ENCODE assay signal across 13 cellular contexts in genomic region chr3:23495507-23495906, GRCh38.
A peak's percentile ranks its signal among the peaks of the same experiment; 100 is the strongest.
DNase-seq lines count a peak whose midpoint lies in the region; ATAC-seq and TF ChIP-seq lines count a peak whose summit lies in the region.
"Had no signal": no experiment of that assay in that cellular context is flagged by ENCODE, and none has a peak within 500 bp of the region (broad histone marks: within the 10 kb centered on the region; RNA-seq: fewer than 3 reads in every experiment).

No MANE protein-coding gene starts in this region.

- peaks cover 6% of the 10 kb centered on the region for H3K4me1 ChIP-seq in RWPE2 (ENCODE audit: insufficient read depth, poor library complexity, severe bottlenecking)
- H3K4me1 ChIP-seq: right lobe of liver had no signal

- H3K36me3 ChIP-seq in RWPE2 (ENCODE audit: low read depth) = no peaks in the 10 kb centered on the region
- H3K36me3 ChIP-seq: right lobe of liver had no signal

- TF ChIP-seq CTCF in RWPE2 (IDR thresholded peaks at IDR 0.05; ENCODE audit: poor library complexity, severe bottlenecking) (no peak), fibroblast of the aortic adventitia (IDR thresholded peaks at IDR 0.05; ENCODE audit: insufficient read depth, low read length) (no peak)

- H3K9me3 ChIP-seq in RWPE2 (ENCODE audit: severe bottlenecking) = no peaks in the 10 kb centered on the region
- H3K9me3 ChIP-seq: right lobe of liver had no signal

- ATAC-seq in RWPE2 (ENCODE audit: low read depth) = peak; percentile 68
- ATAC-seq in HG02970 (IDR thresholded peaks at IDR 0.05; ENCODE audit: low FRiP score, unreplicated experiment) = no peak
- ATAC-seq: CD8-positive, alpha-beta T cell; right lobe of liver; T-cell had no signal

- H3K4me3 ChIP-seq in RWPE2 (ENCODE audit: severe bottlenecking) = no peak overlapping the region
- H3K4me3 ChIP-seq in fibroblast of the aortic adventitia (ENCODE audit: low read depth, low read length) = no peak overlapping the region
- H3K4me3 ChIP-seq: right lobe of liver had no signal

- DNase-seq in HCEC 1CT (peak; percentile 51), RWPE2 (ENCODE audit: low spot score) (no peak), fibroblast of the aortic adventitia (ENCODE audit: low read depth) (peak; percentile 44), pulmonary artery endothelial cell (ENCODE audit: low read depth, low spot score) (peak; percentile 39), activated T-cell treated with anti-CD3 and anti-CD28 coated beads for 4 hours (no peak), NCI-H510A treated with DMSO at 0.1 percent for 48 hours (lab: John Stamatoyannopoulos, UW) (no peak)
- DNase-seq: activated CD4-positive, alpha-beta T cell treated with anti-CD3 and anti-CD28 coated beads, Interleukin-2, amount 10 ng/mL, durations not matched to agents 24 days and 14 days; CD8-positive, alpha-beta T cell; KBM-7; right lobe of liver; substantia nigra; T-cell had no signal

- no peaks in the 10 kb centered on the region for H3K27me3 ChIP-seq in RWPE2 (ENCODE audit: insufficient read depth, poor library complexity, severe bottlenecking)
- H3K27me3 ChIP-seq: right lobe of liver had no signal

- H3K27ac ChIP-seq in RWPE2 (ENCODE audit: poor library complexity, severe bottlenecking) = no peak overlapping the region
- H3K27ac ChIP-seq: right lobe of liver had no signal

Comparison
In these comparisons a context has a peak if more than half of its experiments do, and no peak if none do; other contexts are left out.
1. DNase-seq: peak in HCEC 1CT (single experiment), fibroblast of the aortic adventitia (single experiment) and pulmonary artery endothelial cell (single experiment); none in RWPE2 (single experiment), activated T-cell treated with anti-CD3 and anti-CD28 coated beads for 4 hours (single experiment) and NCI-H510A treated with DMSO at 0.1 percent for 48 hours (single experiment).